In the genomic region with DNA sequence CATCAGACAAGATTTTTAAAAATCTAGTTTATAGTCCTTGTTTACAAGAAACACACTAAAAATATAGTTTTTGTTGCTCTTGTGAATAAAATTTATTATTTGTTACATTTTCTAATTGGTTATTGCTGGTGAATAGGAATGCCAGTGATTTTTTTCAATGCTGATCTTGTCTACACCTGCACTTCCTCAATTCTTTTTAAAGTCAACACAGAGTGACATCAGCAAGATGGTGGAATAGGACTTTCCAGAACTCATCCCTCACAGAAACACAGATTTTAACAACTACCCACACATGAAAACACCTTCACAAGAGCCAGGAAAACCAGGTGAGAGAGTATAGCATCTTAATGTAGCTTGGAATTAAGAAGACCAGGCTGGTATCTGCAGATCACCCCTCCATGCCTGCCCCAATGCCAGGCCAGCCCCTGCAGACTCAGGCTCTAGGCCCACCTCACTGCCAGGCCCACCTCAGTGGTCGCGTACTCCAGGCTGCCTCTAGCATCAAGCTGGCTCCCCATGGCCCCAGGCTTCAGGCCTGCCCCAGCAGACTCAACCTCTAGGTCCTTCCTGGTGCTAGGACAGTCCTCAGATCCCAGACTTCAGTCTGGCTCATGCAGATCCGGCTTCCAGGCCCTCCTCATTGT, we compare ENCODE assay signal across 18 cellular contexts.
"Had no signal": no experiment of that assay in that cellular context is flagged by ENCODE, and none has a peak within 500 bp of the region (broad histone marks: within the 10 kb centered on the region; RNA-seq: fewer than 3 reads in every experiment).

No MANE protein-coding gene starts in this region.

- H3K36me3 Mint-ChIP-seq: naive thymus-derived CD8-positive, alpha-beta T cell had no signal

- H3K4me3 Mint-ChIP-seq: naive thymus-derived CD8-positive, alpha-beta T cell; stimulated activated naive CD8-positive, alpha-beta T cell treated with anti-CD3 and anti-CD28 coated beads, Interleukin-15, amount 100 ng/mL, for 72 hours had no signal

- H3K9me3 ChIP-seq: gastrocnemius medialis, heart right ventricle, mucosa of descending colon, pancreas, testis, tibial nerve had no signal

- FAIRE-seq: endometrium, pancreas, small intestine, urothelium cell line had no signal

- H3K4me1 Mint-ChIP-seq: naive thymus-derived CD8-positive, alpha-beta T cell; stimulated activated naive CD8-positive, alpha-beta T cell treated with anti-CD3 and anti-CD28 coated beads, Interleukin-15, amount 100 ng/mL, for 72 hours had no signal

- H3K9me3 Mint-ChIP-seq: stimulated activated naive CD8-positive, alpha-beta T cell treated with anti-CD3 and anti-CD28 coated beads, Interleukin-15, amount 100 ng/mL, for 72 hours had no signal

- H3K27me3 ChIP-seq: gastrocnemius medialis, heart right ventricle, pancreas, testis, tibial nerve had no signal

- ATAC-seq: esophagus mucosa; gastrocnemius medialis; left lobe of liver; mucosa of descending colon; naive thymus-derived CD8-positive, alpha-beta T cell; pancreas had no signal

- H3K4me1 ChIP-seq: gastrocnemius medialis, heart right ventricle, pancreas, testis, tibial nerve had no signal

- H3K4me3 ChIP-seq: gastrocnemius medialis, heart right ventricle, mucosa of descending colon, pancreas, testis, tibial nerve had no signal

- DNase-seq: effector memory CD4-positive, alpha-beta T cell; gastrocnemius medialis; heart right ventricle; islet precursor cell; mucosa of descending colon; occipital lobe; small intestine; stimulated activated CD4-positive, alpha-beta T cell treated with anti-CD3 and anti-CD28 coated beads, Interleukin-12 subunit alpha, Interleukin-12 subunit beta, amount 100 ng/mL, for 4 hours; stimulated activated naive CD8-positive, alpha-beta T cell treated with anti-CD3 and anti-CD28 coated beads, Interleukin-15, amount 100 ng/mL, for 72 hours; testis had no signal

- H3K27ac ChIP-seq: gastrocnemius medialis, heart right ventricle, pancreas, testis, tibial nerve had no signal

- H3K36me3 ChIP-seq: gastrocnemius medialis, heart right ventricle, pancreas, tibial nerve had no signal

- H3K27ac Mint-ChIP-seq: naive thymus-derived CD8-positive, alpha-beta T cell; progenitor cell of endocrine pancreas; stimulated activated naive CD8-positive, alpha-beta T cell treated with anti-CD3 and anti-CD28 coated beads, Interleukin-15, amount 100 ng/mL, for 72 hours had no signal
